Comparison of ENCODE assay signal across 18 cellular contexts in the genomic region with DNA sequence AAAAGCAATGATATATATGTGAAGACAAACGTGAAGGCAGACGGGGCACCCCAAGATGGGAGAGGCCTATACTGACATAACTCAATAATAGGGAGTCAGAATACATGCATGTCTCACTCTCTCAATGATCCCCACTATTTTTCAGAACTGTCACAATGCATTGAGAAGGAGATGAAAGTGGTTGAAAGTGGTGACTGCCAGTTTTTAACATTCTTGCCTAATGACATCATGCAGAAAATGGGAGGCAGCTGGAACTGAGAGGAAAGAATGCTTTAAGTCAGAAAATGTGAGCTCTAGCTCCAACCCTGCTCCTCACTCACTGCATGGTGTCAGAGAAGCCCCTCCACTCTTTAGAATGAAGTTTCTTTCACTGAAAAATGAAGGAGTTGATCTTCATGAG. TPM values are rescaled to one million over a fixed set of nuclear protein-coding genes. Genes with fewer than 3 reads are reported as not detected.
DNase-seq lines count a peak whose midpoint lies in the region; ATAC-seq lines count a peak whose summit lies in the region.
"Had no signal": no experiment of that assay in that cellular context is flagged by ENCODE, and none has a peak within 500 bp of the region (broad histone marks: within the 10 kb centered on the region; RNA-seq: fewer than 3 reads in every experiment).

No MANE protein-coding gene starts in this region.

- H3K4me3 ChIP-seq in neuron (ENCODE audit: low read length) = no peak overlapping the region
- H3K4me3 ChIP-seq: adrenal gland, heart right ventricle, prostate gland had no signal

- H3K9me3 ChIP-seq in neuron (ENCODE audit: low read length) = no peaks in the 10 kb centered on the region
- H3K9me3 ChIP-seq: adrenal gland, heart right ventricle, prostate gland had no signal

- peak; percentile 36 for DNase-seq in EL
- peak; percentile 13 for DNase-seq in M059J (ENCODE audit: low read depth)
- DNase-seq in fibroblast of gingiva (ENCODE audit: low read depth) = peak; percentile 45
- DNase-seq in NCI-H1048 (lab: John Stamatoyannopoulos, UW) = no peak
- DNase-seq in UCSD-AML1 (lab: John Stamatoyannopoulos, UW; ENCODE audit: unreplicated experiment) = no peak
- no peak for DNase-seq in NCI-H526 treated with DMSO at 0.1 percent for 48 hours (lab: John Stamatoyannopoulos, UW)
- DNase-seq: adrenal gland; effector CD4-positive, alpha-beta T cell; GF-D8; heart right ventricle; NCI-H1417 treated with DMSO at 0.1 percent for 48 hours; NCI-H748 treated with DMSO at 0.1 percent for 48 hours; stimulated activated naive CD8-positive, alpha-beta T cell treated with anti-CD3 and anti-CD28 coated beads, Interleukin-15, Interleukin-2, amounts not matched to agents 100 U/mL and 50 U/mL, for 24 hours; WERI-Rb-1 had no signal

- H3K27me3 ChIP-seq in neuron (ENCODE audit: insufficient read depth, low read length) = no peaks in the 10 kb centered on the region
- H3K27me3 ChIP-seq: adrenal gland, heart right ventricle had no signal

- no peak for ATAC-seq in HG02981 (IDR thresholded peaks at IDR 0.05; ENCODE audit: unreplicated experiment)
- ATAC-seq: Right ventricle myocardium inferior; stimulated activated naive CD8-positive, alpha-beta T cell treated with anti-CD3 and anti-CD28 coated beads, Interleukin-15, Interleukin-2, amounts not matched to agents 100 U/mL and 50 U/mL, for 24 hours had no signal

- H3K4me1 ChIP-seq in neuron (ENCODE audit: insufficient read depth, low read length) = peaks cover 10% of the 10 kb centered on the region
- H3K4me1 ChIP-seq: adrenal gland, heart right ventricle, prostate gland had no signal

- no peaks in the 10 kb centered on the region for H3K36me3 ChIP-seq in neuron (ENCODE audit: insufficient read depth, low read length)
- H3K36me3 ChIP-seq: adrenal gland, heart right ventricle, prostate gland, WERI-Rb-1 had no signal

- H2AFZ ChIP-seq in neuron (ENCODE audit: low read depth, low read length) = peak overlapping the region; percentile 29

RNA-seq across cellular contexts. Expression of a gene that starts 55.3 kb away (rescaled TPM):
- 0.02 TPM in 1 of 2 replicates, not detected in the other for total RNA-seq in M059J (2014; rRNA removed; shearing (Covaris generic))

Comparison
In these comparisons a context has a peak if more than half of its experiments do, and no peak if none do; other contexts are left out.
1. DNase-seq: peak in EL (single experiment), M059J (single experiment) and fibroblast of gingiva (single experiment); none in NCI-H1048 (single experiment), UCSD-AML1 (single experiment) and NCI-H526 treated with DMSO at 0.1 percent for 48 hours (single experiment).